In the genomic region with DNA sequence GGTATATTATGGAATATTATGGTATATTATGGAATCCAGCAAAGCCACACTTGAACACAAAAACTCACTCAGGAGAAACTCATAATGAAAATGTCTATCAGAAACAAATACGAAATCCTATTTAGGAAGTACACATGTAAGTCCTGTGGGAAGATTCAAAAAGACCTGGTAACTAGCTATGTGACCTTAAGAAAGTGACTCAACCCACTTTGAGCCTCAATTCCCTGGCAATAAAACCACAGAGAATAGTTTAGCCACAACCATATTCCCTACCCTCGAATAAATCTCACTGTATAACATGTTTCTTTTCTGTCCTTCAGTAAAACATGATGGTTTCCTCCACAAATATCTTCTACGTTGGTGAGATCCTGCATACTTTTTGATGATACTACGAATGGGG, we compare ENCODE assay signal across 19 cellular contexts. TPM values are rescaled to one million over a fixed set of nuclear protein-coding genes. Genes with fewer than 3 reads are reported as not detected.
DNase-seq lines count a peak whose midpoint lies in the region; ATAC-seq, FAIRE-seq and TF ChIP-seq lines count a peak whose summit lies in the region.
"Had no signal": no experiment of that assay in that cellular context is flagged by ENCODE, and none has a peak within 500 bp of the region (broad histone marks: within the 10 kb centered on the region; RNA-seq: fewer than 3 reads in every experiment).

No MANE protein-coding gene starts in this region.

- no peaks in the 10 kb centered on the region for H3K27me3 Mint-ChIP-seq in MCF 10A (ENCODE audit: insufficient read depth, unreplicated experiment)
- H3K27me3 Mint-ChIP-seq in activated B cell treated with CpG ODN at 0.5 μM for 24 hours: no peaks in the 10 kb centered on the region
- no peaks in the 10 kb centered on the region for H3K27me3 Mint-ChIP-seq in activated CD8-positive, alpha-beta memory T cell treated with anti-CD3 and anti-CD28 coated beads, Interleukin-2, amount 10 ng/mL, durations not matched to agents 7 days and 5 days
- H3K27me3 Mint-ChIP-seq: activated CD4-positive, alpha-beta memory T cell treated with anti-CD3 and anti-CD28 coated beads, Interleukin-2, amount 10 ng/mL, durations not matched to agents 7 days and 5 days; stimulated activated naive CD8-positive, alpha-beta T cell treated with anti-CD3 and anti-CD28 coated beads, Interleukin-15, Interleukin-2, amounts not matched to agents 100 ng/mL and 50 ng/mL, for 24 hours; T-cell had no signal

- peak overlapping the region; percentile 23 for H3K27ac Mint-ChIP-seq in MCF 10A (ENCODE audit: low read depth, unreplicated experiment)
- peak overlapping the region; percentile 36 for H3K27ac Mint-ChIP-seq in activated B cell treated with CpG ODN at 0.5 μM for 24 hours
- H3K27ac Mint-ChIP-seq in activated CD8-positive, alpha-beta memory T cell treated with anti-CD3 and anti-CD28 coated beads, Interleukin-2, amount 10 ng/mL, durations not matched to agents 7 days and 5 days: no peak overlapping the region
- H3K27ac Mint-ChIP-seq: activated CD4-positive, alpha-beta memory T cell treated with anti-CD3 and anti-CD28 coated beads, Interleukin-2, amount 10 ng/mL, durations not matched to agents 7 days and 5 days; activated T-helper 2 cell treated with anti-CD3 and anti-CD28 coated beads, Interferon-gamma antibody, Interleukin-2, Interleukin-4, amounts not matched to agents 10 μg/mL and 5 μg/mL and 100 μg/mL, durations not matched to agents 14 hours and 24 hours and 36 hours; stimulated activated naive CD8-positive, alpha-beta T cell treated with anti-CD3 and anti-CD28 coated beads, Interleukin-15, Interleukin-2, amounts not matched to agents 100 ng/mL and 50 ng/mL, for 24 hours; T-cell had no signal

- H3K9me3 ChIP-seq in breast epithelium (no peaks in the 10 kb centered on the region), lower lobe of right lung (no peaks in the 10 kb centered on the region), kidney (ENCODE audit: control insufficient read depth in 1 of 2, low read length in 2 of 2) (no peaks in the 10 kb centered on the region)
- H3K9me3 ChIP-seq: upper lobe of right lung had no signal

- H3K4me3 Mint-ChIP-seq in MCF 10A (ENCODE audit: unreplicated experiment) (no peak overlapping the region), activated B cell treated with CpG ODN at 0.5 μM for 24 hours (no peak overlapping the region)
- no peak overlapping the region for H3K4me3 Mint-ChIP-seq in activated CD8-positive, alpha-beta memory T cell treated with anti-CD3 and anti-CD28 coated beads, Interleukin-2, amount 10 ng/mL, durations not matched to agents 7 days and 5 days
- H3K4me3 Mint-ChIP-seq: activated CD4-positive, alpha-beta memory T cell treated with anti-CD3 and anti-CD28 coated beads, Interleukin-2, amount 10 ng/mL, durations not matched to agents 7 days and 5 days; stimulated activated naive CD8-positive, alpha-beta T cell treated with anti-CD3 and anti-CD28 coated beads, Interleukin-15, Interleukin-2, amounts not matched to agents 100 ng/mL and 50 ng/mL, for 24 hours; T-cell had no signal

- FAIRE-seq in kidney (lab: Jason Lieb, UNC): no peak
- FAIRE-seq: colon, frontal cortex had no signal

- ATAC-seq in activated B cell treated with CpG ODN at 0.5 μM for 24 hours (ENCODE audit: low read depth): no peak
- ATAC-seq in lower lobe of right lung: no peak
- no peak for ATAC-seq in activated CD8-positive, alpha-beta memory T cell treated with anti-CD3 and anti-CD28 coated beads, Interleukin-2, amount 10 ng/mL, durations not matched to agents 7 days and 5 days
- ATAC-seq in HG02623 (IDR thresholded peaks at IDR 0.05; ENCODE audit: unreplicated experiment): no peak
- ATAC-seq: T-cell had no signal

- no peak overlapping the region for H3K9ac ChIP-seq in kidney (ENCODE audit: low read length in 2 of 2)

- intact Hi-C loops in MCF 10A (cut with micrococcal nuclease) (no loop called here), breast epithelium (cut with DNase I; ENCODE audit: low total_unique reads) (no loop called here), activated B cell treated with CpG ODN at 0.5 μM for 24 hours (cut with micrococcal nuclease) (no loop called here), lower lobe of right lung (cut with DNase I) (no loop called here), kidney (cut with DNase I) (no loop called here)

- H3K4me3 ChIP-seq in breast epithelium: no peak overlapping the region
- H3K4me3 ChIP-seq in lower lobe of right lung: no peak overlapping the region
- no peak overlapping the region for H3K4me3 ChIP-seq in kidney (ENCODE audit: low read length in 2 of 2)
- H3K4me3 ChIP-seq: upper lobe of right lung had no signal

- CTCF ChIA-PET in MCF 10A (lab: Yijun Ruan, JAX): interaction anchor here (1.2 to 2.0 kb wide), 3 partner anchors 26 to 84 kb away, joined by 5 to 14 read pairs (median 7); no protein-coding TSS in a partner anchor
- CTCF ChIA-PET in activated B cell treated with CpG ODN at 0.5 μM for 24 hours (lab: Charles Lee): interaction anchor here (2.4 kb wide), 1 partner anchor 84 kb away, joined by 12 read pairs; no protein-coding TSS in a partner anchor
- CTCF ChIA-PET in activated CD8-positive, alpha-beta memory T cell treated with anti-CD3 and anti-CD28 coated beads, Interleukin-2, amount 10 ng/mL, durations not matched to agents 7 days and 5 days (lab: Charles Lee): interaction anchor here (2.3 kb wide), 1 partner anchor 84 kb away, joined by 13 read pairs; no protein-coding TSS in a partner anchor

- H3K36me3 ChIP-seq in breast epithelium (peaks cover 6% of the 10 kb centered on the region), lower lobe of right lung (peaks cover 43% of the 10 kb centered on the region), kidney (ENCODE audit: control insufficient read depth in 1 of 2, insufficient read depth in 2 of 2, low read length in 2 of 2) (peaks cover 13 to 19% of the 10 kb centered on the region in 2 donors)

- H3K27ac ChIP-seq in breast epithelium (no peak overlapping the region), lower lobe of right lung (peak overlapping the region; percentile 7), kidney (ENCODE audit: low read depth in 2 of 2, low read length in 2 of 2) (no peak overlapping the region)
- H3K27ac ChIP-seq: upper lobe of right lung, VCaP had no signal

- H3K4me1 ChIP-seq in breast epithelium (no peaks in the 10 kb centered on the region), lower lobe of right lung (peaks cover 23% of the 10 kb centered on the region), kidney (ENCODE audit: control insufficient read depth in 1 of 2, insufficient read depth in 1 of 2, low read depth in 1 of 2, low read length in 2 of 2) (peaks cover 7 to 12% of the 10 kb centered on the region in 2 donors)

- H3K4me1 Mint-ChIP-seq in MCF 10A (ENCODE audit: insufficient read depth, unreplicated experiment): peaks cover 15% of the 10 kb centered on the region
- no peaks in the 10 kb centered on the region for H3K4me1 Mint-ChIP-seq in activated B cell treated with CpG ODN at 0.5 μM for 24 hours
- peaks cover 6% of the 10 kb centered on the region for H3K4me1 Mint-ChIP-seq in activated CD8-positive, alpha-beta memory T cell treated with anti-CD3 and anti-CD28 coated beads, Interleukin-2, amount 10 ng/mL, durations not matched to agents 7 days and 5 days

- TF ChIP-seq POLR2A in breast epithelium (IDR thresholded peaks at IDR 0.05): no peak

- DNase-seq in MCF 10A (ENCODE audit: unreplicated experiment) (no peak), breast epithelium (ENCODE audit: low spot score in 2 of 2) (no peak), activated B cell treated with CpG ODN at 0.5 μM for 24 hours (no peak), lower lobe of right lung (no peak), kidney (no peak), NCI-H146 (lab: John Stamatoyannopoulos, UW) (no peak)
- no peak for DNase-seq in activated CD8-positive, alpha-beta memory T cell treated with anti-CD3 and anti-CD28 coated beads, Interleukin-2, amount 10 ng/mL, durations not matched to agents 7 days and 5 days
- DNase-seq: activated CD4-positive, alpha-beta memory T cell treated with anti-CD3 and anti-CD28 coated beads, Interleukin-2, amount 10 ng/mL, durations not matched to agents 7 days and 5 days; NCI-H1930; NCI-H446 treated with DMSO at 0.1 percent for 48 hours; Right ventricle myocardium superior; T-cell had no signal

- POLR2A ChIA-PET in MCF 10A (lab: Yijun Ruan, JAX): interaction anchor here (1.0 to 46.0 kb wide), 5 partner anchors 8 to 54 kb away, joined by 3 to 1977 read pairs (median 4); partner anchors contain the start of gene ZMYND8
- POLR2A ChIA-PET in activated B cell treated with CpG ODN at 0.5 μM for 24 hours (lab: Charles Lee): no interaction called here

- TF ChIP-seq CTCF in MCF 10A (IDR thresholded peaks at IDR 0.05; ENCODE audit: unreplicated experiment): no peak
- no peak for TF ChIP-seq CTCF in breast epithelium (IDR thresholded peaks at IDR 0.05)
- no peak for TF ChIP-seq CTCF in activated B cell treated with CpG ODN at 0.5 μM for 24 hours (IDR thresholded peaks at IDR 0.05)
- TF ChIP-seq CTCF in lower lobe of right lung (IDR thresholded peaks at IDR 0.05): no peak
- no peak for TF ChIP-seq CTCF in kidney (IDR thresholded peaks at IDR 0.05; ENCODE audit: borderline replicate concordance, extremely low read depth, insufficient read depth)

- no TSS peak for BruUV-seq in MCF 10A (replicated peaks; lab: Mats Ljungman, UMichigan)

- H3K36me3 Mint-ChIP-seq in MCF 10A (ENCODE audit: insufficient read depth, unreplicated experiment): peaks cover 100% of the 10 kb centered on the region
- H3K36me3 Mint-ChIP-seq in activated B cell treated with CpG ODN at 0.5 μM for 24 hours (ENCODE audit: low read depth): peaks cover 77% of the 10 kb centered on the region
- peaks cover 51% of the 10 kb centered on the region for H3K36me3 Mint-ChIP-seq in activated CD8-positive, alpha-beta memory T cell treated with anti-CD3 and anti-CD28 coated beads, Interleukin-2, amount 10 ng/mL, durations not matched to agents 7 days and 5 days

- H3K9me3 Mint-ChIP-seq in MCF 10A (ENCODE audit: unreplicated experiment): no peaks in the 10 kb centered on the region
- H3K9me3 Mint-ChIP-seq in activated B cell treated with CpG ODN at 0.5 μM for 24 hours: no peaks in the 10 kb centered on the region
- H3K9me3 Mint-ChIP-seq in activated CD8-positive, alpha-beta memory T cell treated with anti-CD3 and anti-CD28 coated beads, Interleukin-2, amount 10 ng/mL, durations not matched to agents 7 days and 5 days (ENCODE audit: low read depth): no peaks in the 10 kb centered on the region
- H3K9me3 Mint-ChIP-seq: activated CD4-positive, alpha-beta memory T cell treated with anti-CD3 and anti-CD28 coated beads, Interleukin-2, amount 10 ng/mL, durations not matched to agents 7 days and 5 days; activated T-helper 2 cell treated with anti-CD3 and anti-CD28 coated beads, Interferon-gamma antibody, Interleukin-2, Interleukin-4, amounts not matched to agents 10 μg/mL and 5 μg/mL and 100 μg/mL, durations not matched to agents 14 hours and 24 hours and 36 hours; stimulated activated naive CD8-positive, alpha-beta T cell treated with anti-CD3 and anti-CD28 coated beads, Interleukin-15, Interleukin-2, amounts not matched to agents 100 ng/mL and 50 ng/mL, for 24 hours; T-cell had no signal

- H3K27me3 ChIP-seq in breast epithelium (no peaks in the 10 kb centered on the region), lower lobe of right lung (ENCODE audit: low read depth) (no peaks in the 10 kb centered on the region)
- H3K27me3 ChIP-seq: upper lobe of right lung had no signal

RNA-seq across cellular contexts. Expression of gene ZMYND8, which starts 56.4 kb away (rescaled TPM):
- 126 and 127 TPM in 2 replicates for total RNA-seq in MCF 10A (2022)
- total RNA-seq in breast epithelium: 10 to 100 TPM; 40.6 to 47.7 (median 41.4) TPM
- 42.6 and 44.7 TPM in 2 replicates for total RNA-seq in activated B cell treated with CpG ODN at 0.5 μM for 24 hours
- total RNA-seq in lower lobe of right lung: 57.6 TPM
- total RNA-seq in kidney: 37.5 TPM
- polyA plus RNA-seq in kidney (ENCODE audit: insufficient read depth, low read depth, low replicate concordance): 10.5 TPM
- 10 to 100 TPM; 39.4 to 45.2 TPM for total RNA-seq in activated CD8-positive, alpha-beta memory T cell treated with anti-CD3 and anti-CD28 coated beads, Interleukin-2, amount 10 ng/mL, durations not matched to agents 7 days and 5 days
